2 cellular contexts compared by ENCODE assay signal in the genomic region with DNA sequence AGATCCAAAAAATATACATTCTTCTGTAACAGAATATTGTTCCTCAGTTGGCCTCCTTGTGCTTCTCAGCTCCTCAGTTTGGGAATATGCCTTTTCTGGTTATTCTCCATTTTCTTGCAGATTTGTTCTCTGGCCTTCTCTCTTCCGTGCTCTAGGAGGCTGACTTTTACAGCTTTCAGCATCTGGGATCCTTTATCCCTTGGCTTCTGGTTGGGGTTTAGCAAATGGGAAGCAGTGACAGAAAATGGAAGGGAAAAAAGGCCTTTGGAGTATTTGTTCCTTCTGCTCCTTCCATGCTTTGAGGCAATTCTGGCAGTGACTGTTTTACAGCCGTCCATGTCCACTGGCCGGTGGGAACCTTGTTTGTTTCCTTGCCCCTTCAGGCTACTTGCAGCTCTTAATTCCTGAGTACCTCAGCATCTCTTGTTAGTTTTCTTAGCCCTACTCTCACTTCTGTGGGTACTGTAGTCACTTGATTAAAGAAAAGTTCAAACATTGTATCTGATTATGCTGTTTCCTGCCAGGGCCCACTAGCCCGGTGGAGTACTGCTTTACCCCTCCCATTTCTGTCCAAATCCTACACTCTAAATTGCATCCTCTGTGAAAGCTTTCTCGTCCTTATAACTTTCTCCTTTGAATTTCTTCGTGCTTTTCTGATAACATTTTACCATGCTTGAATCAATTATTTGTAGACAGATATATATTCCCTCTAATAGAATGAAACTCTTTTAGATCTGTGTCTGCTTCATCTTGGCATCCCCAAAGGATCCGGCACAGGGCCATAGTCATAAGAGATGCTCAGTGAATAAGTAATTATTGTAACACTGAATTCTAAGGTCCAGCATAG.
TF ChIP-seq lines count a peak whose summit lies in the region.

No MANE protein-coding gene starts in this region.

TF ChIP-seq in HEK293T, 16 proteins besides CTCF, POLR2A, EP300 and RAD21:
- TF ChIP-seq LEF1 (IDR thresholded peaks at IDR 0.05; ENCODE audit: borderline replicate concordance), result no peak
- TF ChIP-seq NFRKB (IDR thresholded peaks at IDR 0.05), result no peak
- TF ChIP-seq TARDBP (IDR thresholded peaks at IDR 0.05), result no peak
- no peak for TF ChIP-seq ARNT (IDR thresholded peaks at IDR 0.05)
- TF ChIP-seq ZNF384 (IDR thresholded peaks at IDR 0.05), result no peak
- TF ChIP-seq FOXK2 (IDR thresholded peaks at IDR 0.05), result no peak
- TF ChIP-seq, protein P1, sequence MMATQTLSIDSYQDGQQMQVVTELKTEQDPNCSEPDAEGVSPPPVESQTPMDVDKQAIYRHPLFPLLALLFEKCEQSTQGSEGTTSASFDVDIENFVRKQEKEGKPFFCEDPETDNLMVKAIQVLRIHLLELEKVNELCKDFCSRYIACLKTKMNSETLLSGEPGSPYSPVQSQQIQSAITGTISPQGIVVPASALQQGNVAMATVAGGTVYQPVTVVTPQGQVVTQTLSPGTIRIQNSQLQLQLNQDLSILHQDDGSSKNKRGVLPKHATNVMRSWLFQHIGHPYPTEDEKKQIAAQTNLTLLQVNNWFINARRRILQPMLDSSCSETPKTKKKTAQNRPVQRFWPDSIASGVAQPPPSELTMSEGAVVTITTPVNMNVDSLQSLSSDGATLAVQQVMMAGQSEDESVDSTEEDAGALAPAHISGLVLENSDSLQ (IDR thresholded peaks at IDR 0.05), result no peak
- TF ChIP-seq HDGF (IDR thresholded peaks at IDR 0.05; ENCODE audit: borderline replicate concordance), result no peak
- TF ChIP-seq SUZ12 (IDR thresholded peaks at IDR 0.05), result no peak
- no peak for TF ChIP-seq BHLHE40 (IDR thresholded peaks at IDR 0.05; ENCODE audit: borderline replicate concordance)
- TF ChIP-seq FOXM1 (IDR thresholded peaks at IDR 0.05; ENCODE audit: borderline replicate concordance), result no peak
- no peak for TF ChIP-seq ELF4 (IDR thresholded peaks at IDR 0.05)
- no peak for TF ChIP-seq L3MBTL2 (conservative IDR thresholded peaks at IDR 0.05)
- TF ChIP-seq FOXA1 (IDR thresholded peaks at IDR 0.05), result no peak
- TF ChIP-seq CTBP1 (IDR thresholded peaks at IDR 0.05; ENCODE audit: borderline replicate concordance), result no peak
- TF ChIP-seq SP1 (IDR thresholded peaks at IDR 0.05), result no peak

TF ChIP-seq in SK-N-SH, 30 proteins besides CTCF, POLR2A, EP300 and RAD21:
- TF ChIP-seq JUND (IDR thresholded peaks at IDR 0.05) (no peak), CHD2 (IDR thresholded peaks at IDR 0.05; ENCODE audit: low read length, partially characterized antibody) (no peak), GATA2 (CRISPR knock-in tag; IDR thresholded peaks at IDR 0.05) (no peak), RXRA (IDR thresholded peaks at IDR 0.05; ENCODE audit: borderline replicate concordance, low read depth) (no peak), YY1 (IDR thresholded peaks at IDR 0.05; ENCODE audit: low read depth) (no peak), GABPA (IDR thresholded peaks at IDR 0.05; ENCODE audit: low read depth) (no peak), NRF1 (IDR thresholded peaks at IDR 0.05; ENCODE audit: low read depth, low read length) (no peak), RCOR1 (IDR thresholded peaks at IDR 0.05; ENCODE audit: low read length) (no peak), MXI1 (IDR thresholded peaks at IDR 0.05; ENCODE audit: low read depth, low read length) (no peak), RFX5 (IDR thresholded peaks at IDR 0.05; ENCODE audit: low read length) (no peak), ELF1 (IDR thresholded peaks at IDR 0.05) (no peak)
- TF ChIP-seq, protein P2, sequence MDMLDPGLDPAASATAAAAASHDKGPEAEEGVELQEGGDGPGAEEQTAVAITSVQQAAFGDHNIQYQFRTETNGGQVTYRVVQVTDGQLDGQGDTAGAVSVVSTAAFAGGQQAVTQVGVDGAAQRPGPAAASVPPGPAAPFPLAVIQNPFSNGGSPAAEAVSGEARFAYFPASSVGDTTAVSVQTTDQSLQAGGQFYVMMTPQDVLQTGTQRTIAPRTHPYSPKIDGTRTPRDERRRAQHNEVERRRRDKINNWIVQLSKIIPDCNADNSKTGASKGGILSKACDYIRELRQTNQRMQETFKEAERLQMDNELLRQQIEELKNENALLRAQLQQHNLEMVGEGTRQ (IDR thresholded peaks at IDR 0.05; ENCODE audit: borderline replicate concordance, low read depth, low read length), result no peak
- TF ChIP-seq, protein P3, sequence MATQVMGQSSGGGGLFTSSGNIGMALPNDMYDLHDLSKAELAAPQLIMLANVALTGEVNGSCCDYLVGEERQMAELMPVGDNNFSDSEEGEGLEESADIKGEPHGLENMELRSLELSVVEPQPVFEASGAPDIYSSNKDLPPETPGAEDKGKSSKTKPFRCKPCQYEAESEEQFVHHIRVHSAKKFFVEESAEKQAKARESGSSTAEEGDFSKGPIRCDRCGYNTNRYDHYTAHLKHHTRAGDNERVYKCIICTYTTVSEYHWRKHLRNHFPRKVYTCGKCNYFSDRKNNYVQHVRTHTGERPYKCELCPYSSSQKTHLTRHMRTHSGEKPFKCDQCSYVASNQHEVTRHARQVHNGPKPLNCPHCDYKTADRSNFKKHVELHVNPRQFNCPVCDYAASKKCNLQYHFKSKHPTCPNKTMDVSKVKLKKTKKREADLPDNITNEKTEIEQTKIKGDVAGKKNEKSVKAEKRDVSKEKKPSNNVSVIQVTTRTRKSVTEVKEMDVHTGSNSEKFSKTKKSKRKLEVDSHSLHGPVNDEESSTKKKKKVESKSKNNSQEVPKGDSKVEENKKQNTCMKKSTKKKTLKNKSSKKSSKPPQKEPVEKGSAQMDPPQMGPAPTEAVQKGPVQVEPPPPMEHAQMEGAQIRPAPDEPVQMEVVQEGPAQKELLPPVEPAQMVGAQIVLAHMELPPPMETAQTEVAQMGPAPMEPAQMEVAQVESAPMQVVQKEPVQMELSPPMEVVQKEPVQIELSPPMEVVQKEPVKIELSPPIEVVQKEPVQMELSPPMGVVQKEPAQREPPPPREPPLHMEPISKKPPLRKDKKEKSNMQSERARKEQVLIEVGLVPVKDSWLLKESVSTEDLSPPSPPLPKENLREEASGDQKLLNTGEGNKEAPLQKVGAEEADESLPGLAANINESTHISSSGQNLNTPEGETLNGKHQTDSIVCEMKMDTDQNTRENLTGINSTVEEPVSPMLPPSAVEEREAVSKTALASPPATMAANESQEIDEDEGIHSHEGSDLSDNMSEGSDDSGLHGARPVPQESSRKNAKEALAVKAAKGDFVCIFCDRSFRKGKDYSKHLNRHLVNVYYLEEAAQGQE (IDR thresholded peaks at IDR 0.05; ENCODE audit: low read depth, low read length), result no peak
